ENCODE assay signal across 22 cellular contexts in genomic region chr15:82305621-82306048, GRCh38.
"Had no signal": no experiment of that assay in that cellular context is flagged by ENCODE, and none has a peak within 500 bp of the region (broad histone marks: within the 10 kb centered on the region; RNA-seq: fewer than 3 reads in every experiment).

No MANE protein-coding gene starts in this region.

- H3K27ac Mint-ChIP-seq: nephron progenitor cell; stimulated activated memory B cell treated with anti-CD40 and anti-IgM and Interleukin-4, amounts not matched to agents 10 μg/mL and 1 μg/mL and 100 μg/mL, for 72 hours; stimulated activated naive CD8-positive, alpha-beta T cell treated with anti-CD3 and anti-CD28 coated beads, Interleukin-15, Interleukin-2, amounts not matched to agents 100 ng/mL and 50 ng/mL, for 24 hours had no signal

- DNase-seq: cortex of kidney; dorsolateral prefrontal cortex; effector memory CD4-positive, alpha-beta T cell; esophagus squamous epithelium; foreskin fibroblast; glutamatergic neuron; mesenchymal stem cell; naive B cell; nephron progenitor cell; right cardiac atrium; stimulated activated CD4-positive, alpha-beta T cell treated with anti-CD3 and anti-CD28 coated beads, Interleukin-1b, Interleukin-23, amount 100 ng/mL, for 48 hours; stimulated activated CD4-positive, alpha-beta T cell treated with anti-CD3 and anti-CD28 coated beads, Interleukin-4, amount 100 ng/mL, for 24 hours; upper lobe of left lung had no signal

- H3K4me3 Mint-ChIP-seq: central memory CD8-positive, alpha-beta T cell; naive B cell; nephron progenitor cell; stimulated activated memory B cell treated with anti-CD40 and anti-IgM and Interleukin-4, amounts not matched to agents 10 μg/mL and 1 μg/mL and 100 μg/mL, for 72 hours; stimulated activated naive CD8-positive, alpha-beta T cell treated with anti-CD3 and anti-CD28 coated beads, Interleukin-15, Interleukin-2, amounts not matched to agents 100 ng/mL and 50 ng/mL, for 24 hours had no signal

- H3K36me3 ChIP-seq: esophagus squamous epithelium, gastroesophageal sphincter, left lung, neutrophil, tibial artery, upper lobe of left lung had no signal

- H3K4me1 ChIP-seq: esophagus squamous epithelium, gastroesophageal sphincter, left lung, upper lobe of left lung had no signal

- H3K27ac ChIP-seq: dorsolateral prefrontal cortex, epithelial cell of prostate, esophagus squamous epithelium, gastroesophageal sphincter, left lung, neutrophil, tibial artery, upper lobe of left lung had no signal

- H3K4me3 ChIP-seq: dorsolateral prefrontal cortex, esophagus squamous epithelium, gastroesophageal sphincter, left lung, lung, tibial artery, upper lobe of left lung had no signal

- ATAC-seq: gastroesophageal sphincter; left lung; right cardiac atrium; stimulated activated memory B cell treated with anti-CD40 and anti-IgM and Interleukin-4, amounts not matched to agents 10 μg/mL and 1 μg/mL and 100 μg/mL, for 72 hours had no signal

- H3K27me3 Mint-ChIP-seq: stimulated activated memory B cell treated with anti-CD40 and anti-IgM and Interleukin-4, amounts not matched to agents 10 μg/mL and 1 μg/mL and 100 μg/mL, for 72 hours; stimulated activated naive CD8-positive, alpha-beta T cell treated with anti-CD3 and anti-CD28 coated beads, Interleukin-15, Interleukin-2, amounts not matched to agents 100 ng/mL and 50 ng/mL, for 24 hours had no signal

- H3K9me3 ChIP-seq: esophagus squamous epithelium, left lung, neutrophil, tibial artery had no signal

- H3K4me1 Mint-ChIP-seq: central memory CD8-positive, alpha-beta T cell; naive B cell; stimulated activated memory B cell treated with anti-CD40 and anti-IgM and Interleukin-4, amounts not matched to agents 10 μg/mL and 1 μg/mL and 100 μg/mL, for 72 hours had no signal

- H3K27me3 ChIP-seq: dorsolateral prefrontal cortex, esophagus squamous epithelium, gastroesophageal sphincter, left lung, neutrophil, tibial artery, upper lobe of left lung had no signal
